ENCODE assay signal across 19 cellular contexts in genomic region chr17:47363171-47363570, GRCh38. TPM values are rescaled to one million over a fixed set of nuclear protein-coding genes. Genes with fewer than 3 reads are reported as not detected.
DNase-seq lines count a peak whose midpoint lies in the region; ATAC-seq and TF ChIP-seq lines count a peak whose summit lies in the region.
"Had no signal": no experiment of that assay in that cellular context is flagged by ENCODE, and none has a peak within 500 bp of the region (broad histone marks: within the 10 kb centered on the region; RNA-seq: fewer than 3 reads in every experiment).

No MANE protein-coding gene starts in this region.

- H3K4me3 ChIP-seq in mammary epithelial cell (replicated peaks in 1 of 3; ENCODE audit: insufficient read depth in 1 of 3, low read depth in 2 of 3, low read length in 3 of 3) (no peak overlapping the region), breast epithelium (no peak overlapping the region), fibroblast of mammary gland (ENCODE audit: control insufficient read depth, low read depth, low read length) (no peak overlapping the region)
- H3K4me3 ChIP-seq: A549, GM23338 had no signal

- TF ChIP-seq CTCF in mammary epithelial cell (conservative IDR thresholded peaks at IDR 0.05 in 1 of 2, IDR thresholded peaks at IDR 0.05 in 1 of 2; ENCODE audit: extremely low read depth in 1 of 2, insufficient read depth in 1 of 2, low read depth in 1 of 2, low read length in 2 of 2) (no peak), breast epithelium (IDR thresholded peaks at IDR 0.05) (no peak), fibroblast of mammary gland (conservative IDR thresholded peaks at IDR 0.05; ENCODE audit: control insufficient read depth, insufficient read depth, low read depth, low read length) (no peak)

- CTCF ChIA-PET in mammary epithelial cell (lab: Charles Lee; ENCODE audit: low non-redundant PET): no interaction called here

- no peaks in the 10 kb centered on the region for H3K79me2 ChIP-seq in mammary epithelial cell (ENCODE audit: insufficient read depth, low read length)

- H3K27ac ChIP-seq in mammary epithelial cell (ENCODE audit: insufficient read depth, low read depth, low read length) (no peak overlapping the region), breast epithelium (no peak overlapping the region)
- H3K27ac ChIP-seq: 22Rv1, A549 had no signal

- peaks cover 2% of the 10 kb centered on the region for H3K27me3 ChIP-seq in mammary epithelial cell (ENCODE audit: insufficient read depth, low read length)
- H3K27me3 ChIP-seq in breast epithelium: no peaks in the 10 kb centered on the region

- dilution Hi-C loops in mammary epithelial cell (cut with HindIII; ENCODE audit: low sequenced_read_pairs): no loop called here

- no peak overlapping the region for H2AFZ ChIP-seq in mammary epithelial cell (ENCODE audit: low read depth, low read length)
- H2AFZ ChIP-seq: GM23338 had no signal

- H3K36me3 ChIP-seq in mammary epithelial cell (ENCODE audit: insufficient read depth, low read length) (no peaks in the 10 kb centered on the region), breast epithelium (no peaks in the 10 kb centered on the region)

- ATAC-seq in HG03378 (IDR thresholded peaks at IDR 0.05; ENCODE audit: unreplicated experiment): no peak
- no peak for ATAC-seq in GM21447 (IDR thresholded peaks at IDR 0.05; ENCODE audit: unreplicated experiment)
- ATAC-seq: CD8-positive, alpha-beta T cell; GM23338 had no signal

- no TSS peak for BruUV-seq in mammary epithelial cell (replicated peaks; lab: Mats Ljungman, UMichigan)

- intact Hi-C loops in mammary epithelial cell (cut with micrococcal nuclease) (loop anchor here (2.0 to 5.0 kb wide), 2 partner anchors 252 to 439 kb away; no protein-coding TSS in a partner anchor), breast epithelium (cut with DNase I; ENCODE audit: low total_unique reads) (no loop called here)

- H3K4me1 ChIP-seq in mammary epithelial cell (ENCODE audit: insufficient read depth, low read length) (no peaks in the 10 kb centered on the region), breast epithelium (no peaks in the 10 kb centered on the region)
- H3K4me1 ChIP-seq: A549 had no signal

- WGBS in mammary epithelial cell (ENCODE audit: low coverage, missing lambda C conversion rate): 67% methylated on average over 1 of the region's 2 CpGs

- TF ChIP-seq POLR2A in breast epithelium (IDR thresholded peaks at IDR 0.05): no peak

- H3K9ac ChIP-seq in mammary epithelial cell (ENCODE audit: insufficient read depth, low read length): no peak overlapping the region

- H3K9me3 ChIP-seq in mammary epithelial cell (replicated peaks; ENCODE audit: insufficient read depth, low read length) (no peaks in the 10 kb centered on the region), breast epithelium (no peaks in the 10 kb centered on the region)
- H3K9me3 ChIP-seq: A549 had no signal

- H4K20me1 ChIP-seq in mammary epithelial cell (ENCODE audit: insufficient read depth, low read length): no peaks in the 10 kb centered on the region

- in situ Hi-C loops in mammary epithelial cell (cut with MboI; ENCODE audit: low sequenced_read_pairs in 2 of 2): loop anchor here in 1 of 2 donors (25.0 kb wide), 1 partner anchor 249 kb away; no protein-coding TSS in a partner anchor

- peak; percentile 12 for DNase-seq in mammary epithelial cell
- no peak for DNase-seq in breast epithelium (ENCODE audit: low spot score in 2 of 2)
- peak; percentile 13 for DNase-seq in amniotic epithelial cell (ENCODE audit: low read depth)
- DNase-seq in fibroblast of mammary gland (ENCODE audit: low read depth): peak; percentile 2
- DNase-seq in stimulated activated CD4-positive, alpha-beta T cell treated with anti-CD3 and anti-CD28 coated beads, Interleukin-4, amount 100 ng/mL, for 1 hour: no peak
- DNase-seq: AML-193; CD8-positive, alpha-beta T cell; COR-L47; DMS 273 treated with DMSO at 0.1 percent for 48 hours; DMS53; DND-41; EL; HCEC 1CT; IMR-90 had no signal

- no peak overlapping the region for H3K4me2 ChIP-seq in mammary epithelial cell (ENCODE audit: insufficient read depth, low read depth, low read length)
- H3K4me2 ChIP-seq: A549, GM23338 had no signal

RNA-seq across cellular contexts. Expression of gene EFCAB13, which starts 39.4 kb away (rescaled TPM):
- total RNA-seq in mammary epithelial cell: 1 to 10 TPM; 4.6 to 4.7 TPM
- 0.05 TPM for polyA plus RNA-seq in mammary epithelial cell
- polyA minus RNA-seq in mammary epithelial cell: not detected
- 10 to 100 TPM in 2 of 3 donors, 1 to 10 TPM in 1; 8.8 to 16.4 (median 10.8) TPM for total RNA-seq in breast epithelium

Comparison
In these comparisons a context has a peak if more than half of its experiments do, and no peak if none do; other contexts are left out.
1. DNase-seq: peak in mammary epithelial cell (single experiment), amniotic epithelial cell (single experiment) and fibroblast of mammary gland (single experiment); none in breast epithelium (0 of 2) and stimulated activated CD4-positive, alpha-beta T cell treated with anti-CD3 and anti-CD28 coated beads, Interleukin-4, amount 100 ng/mL, for 1 hour (single experiment).